Comparison of ENCODE assay signal across 1 cellular context in the genomic region with DNA sequence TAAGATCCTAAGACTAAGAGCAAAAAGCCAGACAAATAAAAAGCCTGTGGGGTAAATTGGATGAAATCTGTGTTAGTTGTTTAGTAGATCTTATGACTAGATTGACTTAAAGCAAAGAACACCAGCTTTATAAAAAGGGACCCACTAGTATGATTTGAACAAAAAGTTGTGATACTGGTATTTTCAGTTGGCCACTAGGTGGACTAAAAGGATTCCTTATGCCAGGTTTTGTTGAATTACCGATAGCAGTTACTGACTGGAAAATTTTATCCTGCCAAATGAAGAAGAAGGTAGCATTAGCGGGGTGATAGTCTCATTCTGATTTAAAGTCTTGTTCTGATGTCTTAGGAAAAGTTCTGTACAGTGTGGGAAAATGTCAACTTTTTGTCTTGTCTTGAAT.
TF ChIP-seq lines count a peak whose summit lies in the region.

No MANE protein-coding gene starts in this region.

TF ChIP-seq in endothelial cell of umbilical vein, 7 proteins besides CTCF, POLR2A, EP300 and RAD21:
- TF ChIP-seq GATA2 (IDR thresholded peaks at IDR 0.05; ENCODE audit: insufficient read depth, insufficient read length, low read depth, low read length), result no peak
- no peak for TF ChIP-seq FOS (IDR thresholded peaks at IDR 0.05; ENCODE audit: borderline replicate concordance, insufficient read depth, low read length)
- TF ChIP-seq, protein P1, sequence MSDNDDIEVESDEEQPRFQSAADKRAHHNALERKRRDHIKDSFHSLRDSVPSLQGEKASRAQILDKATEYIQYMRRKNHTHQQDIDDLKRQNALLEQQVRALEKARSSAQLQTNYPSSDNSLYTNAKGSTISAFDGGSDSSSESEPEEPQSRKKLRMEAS (IDR thresholded peaks at IDR 0.05; ENCODE audit: insufficient read depth, insufficient read length), result no peak
- no peak for TF ChIP-seq EZH2 (IDR thresholded peaks at IDR 0.05; ENCODE audit: borderline replicate concordance, low read depth, low read length, severe bottlenecking)
- no peak for TF ChIP-seq POLR2AphosphoS5 (IDR thresholded peaks at IDR 0.05; ENCODE audit: insufficient read depth, low read depth, low read length)
- no peak for TF ChIP-seq MYC (IDR thresholded peaks at IDR 0.05; ENCODE audit: low read depth, low read length)
- TF ChIP-seq JUN (IDR thresholded peaks at IDR 0.05; ENCODE audit: borderline replicate concordance, insufficient read depth, insufficient read length, low read depth), result no peak
